ENCODE assay signal across 8 cellular contexts in genomic region chr4:108168213-108168671, GRCh38. TPM values are rescaled to one million over a fixed set of nuclear protein-coding genes. Genes with fewer than 3 reads are reported as not detected.
DNase-seq lines count a peak whose midpoint lies in the region; ATAC-seq, FAIRE-seq and TF ChIP-seq lines count a peak whose summit lies in the region.

No MANE protein-coding gene starts in this region.

- no peaks in the 10 kb centered on the region for H4K20me1 ChIP-seq in DOHH2 (ENCODE audit: control insufficient read depth, insufficient read depth, low read depth, low read length)

- H3K9me2 ChIP-seq in DOHH2 (replicated peaks; ENCODE audit: control insufficient read depth, low read length) = no peaks in the 10 kb centered on the region

- H3F3A ChIP-seq in DOHH2 (ENCODE audit: control insufficient read depth, insufficient read depth) = peaks cover 32% of the 10 kb centered on the region

- peaks cover 15% of the 10 kb centered on the region for H3K36me3 ChIP-seq in DOHH2 (ENCODE audit: control insufficient read depth, low read length)
- no peaks in the 10 kb centered on the region for H3K36me3 ChIP-seq in bronchial epithelial cell (ENCODE audit: control insufficient read depth, insufficient read depth, low read length)
- H3K36me3 ChIP-seq in muscle layer of duodenum (ENCODE audit: control insufficient read depth in 1 of 2, insufficient read depth in 2 of 2, low read length in 2 of 2) = no peaks in the 10 kb centered on the region

- H3K27ac ChIP-seq in DOHH2 (ENCODE audit: low read depth, low read length) = peak overlapping the region; percentile 51
- H3K27ac ChIP-seq in muscle layer of duodenum (ENCODE audit: low read length) = no peak overlapping the region

- H3K4me1 ChIP-seq in DOHH2 (ENCODE audit: control insufficient read depth, low read length) (peaks cover 42% of the 10 kb centered on the region), muscle layer of duodenum (ENCODE audit: control insufficient read depth in 1 of 2, insufficient read depth in 2 of 2, low read length in 2 of 2) (peaks cover 0 to 38% of the 10 kb centered on the region in 2 donors)

- H3K4me3 ChIP-seq in DOHH2 (ENCODE audit: low read length) (peak overlapping the region; percentile 96), bronchial epithelial cell (ENCODE audit: low read depth, low read length) (peak overlapping the region; percentile 32), muscle layer of duodenum (ENCODE audit: low read depth in 1 of 2, low read length in 2 of 2) (peak overlapping the region; percentile 77 to 80)
- H3K4me3 ChIP-seq in Jurkat, Clone E6-1 (ENCODE audit: low read length) = peak overlapping the region; percentile 92

- no peak for ATAC-seq in GM19397 (IDR thresholded peaks at IDR 0.05; ENCODE audit: unreplicated experiment)

- H3K9me3 ChIP-seq in DOHH2 (ENCODE audit: control insufficient read depth, insufficient read depth, low read length) (no peaks in the 10 kb centered on the region), muscle layer of duodenum (ENCODE audit: control insufficient read depth in 1 of 2, low read length in 2 of 2) (no peaks in the 10 kb centered on the region)

- H3K79me2 ChIP-seq in DOHH2 (ENCODE audit: control insufficient read depth, low read length) = peaks cover 27% of the 10 kb centered on the region

- H3K4me2 ChIP-seq in DOHH2 (ENCODE audit: low read length) = peak overlapping the region; percentile 77

- H3K27me3 ChIP-seq in DOHH2 (ENCODE audit: control insufficient read depth, low read length) = peaks cover 38% of the 10 kb centered on the region
- peaks cover 63% of the 10 kb centered on the region for H3K27me3 ChIP-seq in bronchial epithelial cell (ENCODE audit: control insufficient read depth, insufficient read depth, low read length)
- H3K27me3 ChIP-seq in muscle layer of duodenum (ENCODE audit: low read depth, low read length) = peaks cover 65% of the 10 kb centered on the region

- no peak for FAIRE-seq in bronchial epithelial cell (lab: Jason Lieb, UNC)

- peak; percentile 11 for TF ChIP-seq CTCF in DOHH2 (IDR thresholded peaks at IDR 0.05; ENCODE audit: low read depth, low read length, poor library complexity, severe bottlenecking)
- no peak for TF ChIP-seq CTCF in bronchial epithelial cell (IDR thresholded peaks at IDR 0.05; ENCODE audit: insufficient read depth, low read length, severe bottlenecking)

- DNase-seq in Jurkat, Clone E6-1 (ENCODE audit: low read depth, low spot score) = no peak
- DNase-seq in bronchial epithelial cell (ENCODE audit: low read depth) (no peak), 8988T (no peak), OCI-M2 (lab: John Stamatoyannopoulos, UW; ENCODE audit: unreplicated experiment) (no peak)
- no peak for DNase-seq in activated CD8-positive, alpha-beta memory T cell treated with anti-CD3 and anti-CD28 coated beads, Interleukin-2, amount 50 U/mL, for 4 hours

RNA-seq across cellular contexts. Expression of gene LEF1, which starts 0.5 kb away (rescaled TPM):
- 288 TPM for polyA plus RNA-seq in Jurkat, Clone E6-1 (2012; ENCODE audit: insufficient read depth, insufficient read length)
- total RNA-seq in bronchial epithelial cell = not detected in 2 replicates

Comparison
In these comparisons a context has a peak if more than half of its experiments do, and no peak if none do; other contexts are left out.
1. H3K4me3 ChIP-seq: peak in every context shown above with its lines; median percentile 96 in DOHH2; 92 in Jurkat, Clone E6-1; 78 in muscle layer of duodenum; 32 in bronchial epithelial cell.